ENCODE assay signal across 24 cellular contexts in the genomic region with DNA sequence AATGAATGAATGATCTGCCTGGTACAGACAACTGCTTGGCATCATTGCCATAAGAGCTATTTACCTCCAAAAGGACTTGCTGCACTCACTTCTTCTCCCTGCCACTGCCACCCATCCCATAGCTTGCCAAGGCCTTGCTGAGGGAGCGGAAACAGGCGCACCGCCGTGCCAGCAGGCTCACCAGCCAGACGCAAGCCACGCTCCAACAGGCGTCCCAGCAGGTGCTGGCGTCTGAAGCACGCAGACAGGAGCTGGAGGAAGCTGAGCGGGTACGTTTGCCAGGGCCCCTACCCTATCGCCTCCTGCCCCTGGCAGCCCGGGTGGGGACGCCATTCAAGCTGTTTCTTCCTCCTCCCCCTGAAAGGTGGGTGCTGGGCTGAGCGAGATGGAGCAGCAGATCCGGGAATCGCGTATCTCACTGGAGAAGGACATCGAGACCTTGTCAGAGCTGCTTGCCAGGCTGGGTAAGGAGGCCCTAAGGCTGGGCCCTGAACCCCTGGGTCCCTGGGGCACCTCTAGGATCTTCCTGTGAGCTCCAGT. TPM values are rescaled to one million over a fixed set of nuclear protein-coding genes. Genes with fewer than 3 reads are reported as not detected.
DNase-seq lines count a peak whose midpoint lies in the region; ATAC-seq, FAIRE-seq and TF ChIP-seq lines count a peak whose summit lies in the region.
"Had no signal": no experiment of that assay in that cellular context is flagged by ENCODE, and none has a peak within 500 bp of the region (broad histone marks: within the 10 kb centered on the region; RNA-seq: fewer than 3 reads in every experiment).

No MANE protein-coding gene starts in this region.

- intact Hi-C loops in spleen (cut with DNase I; ENCODE audit: low total_unique reads): no loop called here

- H3K4me1 ChIP-seq in spleen: peaks cover 0 to 55% (median 15%) of the 10 kb centered on the region in 6 donors
- H3K4me1 ChIP-seq: SJSA1 had no signal

- peak overlapping the region in 5 of 8 donors; percentile 41 to 69 (median 60) for H3K27ac ChIP-seq in spleen
- H3K27ac ChIP-seq: 22Rv1; BLaER1 treated with 17β-estradiol and CSF1 and Interleukin-3, amounts not matched to agents 10 nM and 100 nM; KMS-11; SJSA1 had no signal

- no peaks in the 10 kb centered on the region for H3K27me3 ChIP-seq in spleen (replicated peaks in 1 of 7)
- H3K27me3 ChIP-seq: BLaER1 treated with 17β-estradiol and CSF1 and Interleukin-3, amounts not matched to agents 10 nM and 100 nM had no signal

- TF ChIP-seq EP300 in Ishikawa (IDR thresholded peaks at IDR 0.05; ENCODE audit: borderline replicate concordance): no peak

- peaks cover 0 to 34% (median 0%) of the 10 kb centered on the region in 6 donors for H3K36me3 ChIP-seq in spleen
- H3K36me3 ChIP-seq: BLaER1 treated with 17β-estradiol and CSF1 and Interleukin-3, amounts not matched to agents 10 nM and 100 nM; SJSA1 had no signal

- 66 to 80% (median 79%) methylated on average over 4 to 19 of the region's 19 CpGs for WGBS in spleen, 5 donors

- H3K9me3 ChIP-seq in spleen: no peaks in the 10 kb centered on the region
- H3K9me3 ChIP-seq: BLaER1 treated with 17β-estradiol and CSF1 and Interleukin-3, amounts not matched to agents 10 nM and 100 nM; SJSA1 had no signal

- FAIRE-seq in frontal cortex (lab: Jason Lieb, UNC): no peak
- FAIRE-seq: GM19239, H54 had no signal

- no peak for TF ChIP-seq CTCF in spleen (IDR thresholded peaks at IDR 0.05 in 8 of 11, conservative IDR thresholded peaks at IDR 0.05 in 3 of 11)
- TF ChIP-seq CTCF in GM20000 (IDR thresholded peaks at IDR 0.05; ENCODE audit: extremely low read depth, missing control alignments): no peak

- no peak for ATAC-seq in HG03354 (IDR thresholded peaks at IDR 0.05; ENCODE audit: poor library complexity, severe bottlenecking, unreplicated experiment)
- ATAC-seq: Right ventricle myocardium inferior had no signal

- TF ChIP-seq POLR2A in spleen (IDR thresholded peaks at IDR 0.05): no peak

- peak overlapping the region in 1 of 8 donors; percentile 9 for H3K4me3 ChIP-seq in spleen
- H3K4me3 ChIP-seq: BLaER1 treated with 17β-estradiol and CSF1 and Interleukin-3, amounts not matched to agents 10 nM and 100 nM; SJSA1 had no signal

- DNase-seq in NCI-H1694 treated with DMSO at 0.1 percent for 48 hours (lab: John Stamatoyannopoulos, UW) (peak; percentile 0), NCI-H1694 (lab: John Stamatoyannopoulos, UW) (no peak), NCI-H446 treated with DMSO at 0.1 percent for 48 hours (lab: John Stamatoyannopoulos, UW) (peak; percentile 39), spleen (no peak), frontal cortex (ENCODE audit: low spot score in 2 of 2) (no peak), GM20000 (ENCODE audit: low spot score) (no peak)
- DNase-seq: ACHN; Calu3; CD4-positive, alpha-beta memory T cell; DMS153; GF-D8; NCI-H187; NCI-H2227 treated with DMSO at 0.1 percent for 48 hours; NCI-H524; T-helper 1 cell had no signal

- no peak for TF ChIP-seq RAD21 in Ishikawa (IDR thresholded peaks at IDR 0.05; ENCODE audit: low read depth)

TF ChIP-seq in Ishikawa, 13 proteins besides CTCF, POLR2A, EP300 and RAD21:
- TF ChIP-seq FOXM1 (IDR thresholded peaks at IDR 0.05; ENCODE audit: borderline replicate concordance, low read depth): no peak
- TF ChIP-seq, protein P1, sequence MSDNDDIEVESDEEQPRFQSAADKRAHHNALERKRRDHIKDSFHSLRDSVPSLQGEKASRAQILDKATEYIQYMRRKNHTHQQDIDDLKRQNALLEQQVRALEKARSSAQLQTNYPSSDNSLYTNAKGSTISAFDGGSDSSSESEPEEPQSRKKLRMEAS (IDR thresholded peaks at IDR 0.05): peak; percentile 37; the same call in 1 of the 2 replicates
- no peak for TF ChIP-seq CEBPB (IDR thresholded peaks at IDR 0.05)
- TF ChIP-seq REST (IDR thresholded peaks at IDR 0.05; ENCODE audit: low read depth): no peak
- TF ChIP-seq TCF12 (IDR thresholded peaks at IDR 0.05; ENCODE audit: low read depth): no peak
- no peak for TF ChIP-seq YY1 (IDR thresholded peaks at IDR 0.05; ENCODE audit: low read depth)
- no peak for TF ChIP-seq USF1 (IDR thresholded peaks at IDR 0.05)
- no peak for TF ChIP-seq CREB1 (IDR thresholded peaks at IDR 0.05; ENCODE audit: low read depth)
- TF ChIP-seq NFIC (IDR thresholded peaks at IDR 0.05): peak; percentile 32; the same call in 1 of the 2 replicates
- no peak for TF ChIP-seq EGR1 (IDR thresholded peaks at IDR 0.05)
- TF ChIP-seq TAF1 (IDR thresholded peaks at IDR 0.05; ENCODE audit: low read depth): no peak
- no peak for TF ChIP-seq ZBTB7A (IDR thresholded peaks at IDR 0.05; ENCODE audit: low read depth)
- TF ChIP-seq TEAD4 (IDR thresholded peaks at IDR 0.05): no peak

RNA-seq across cellular contexts. Expression of gene AIF1L, which starts 8.9 kb away (rescaled TPM):
- 100 to 1,000 TPM; 141 to 596 (median 254) TPM for total RNA-seq in spleen
- 100 to 1,000 TPM in 1 of 3 donors, 10 to 100 TPM in 2; 47.4 to 251 (median 59.4) TPM for polyA plus RNA-seq in spleen
- 16.3 TPM for total RNA-seq in frontal cortex
- polyA plus RNA-seq: CD4-positive, alpha-beta memory T cell had no signal

RNA-seq across cellular contexts. Expression of gene NUP214, which starts 38.0 kb away (rescaled TPM):
- total RNA-seq in spleen (100 to 1,000 TPM in 6 of 7 donors, 10 to 100 TPM in 1; 70.4 to 182 (median 140) TPM), frontal cortex (9.0 TPM)
- 10 to 100 TPM; 21.4 to 54.7 (median 54.2) TPM for polyA plus RNA-seq in spleen

Comparison
In these comparisons a context has a peak if more than half of its experiments do, and no peak if none do; other contexts are left out.
1. DNase-seq: peak in NCI-H1694 treated with DMSO at 0.1 percent for 48 hours (single experiment) and NCI-H446 treated with DMSO at 0.1 percent for 48 hours (single experiment); none in NCI-H1694 (single experiment), spleen (single experiment), frontal cortex (0 of 2) and GM20000 (single experiment).